In the genomic region with DNA sequence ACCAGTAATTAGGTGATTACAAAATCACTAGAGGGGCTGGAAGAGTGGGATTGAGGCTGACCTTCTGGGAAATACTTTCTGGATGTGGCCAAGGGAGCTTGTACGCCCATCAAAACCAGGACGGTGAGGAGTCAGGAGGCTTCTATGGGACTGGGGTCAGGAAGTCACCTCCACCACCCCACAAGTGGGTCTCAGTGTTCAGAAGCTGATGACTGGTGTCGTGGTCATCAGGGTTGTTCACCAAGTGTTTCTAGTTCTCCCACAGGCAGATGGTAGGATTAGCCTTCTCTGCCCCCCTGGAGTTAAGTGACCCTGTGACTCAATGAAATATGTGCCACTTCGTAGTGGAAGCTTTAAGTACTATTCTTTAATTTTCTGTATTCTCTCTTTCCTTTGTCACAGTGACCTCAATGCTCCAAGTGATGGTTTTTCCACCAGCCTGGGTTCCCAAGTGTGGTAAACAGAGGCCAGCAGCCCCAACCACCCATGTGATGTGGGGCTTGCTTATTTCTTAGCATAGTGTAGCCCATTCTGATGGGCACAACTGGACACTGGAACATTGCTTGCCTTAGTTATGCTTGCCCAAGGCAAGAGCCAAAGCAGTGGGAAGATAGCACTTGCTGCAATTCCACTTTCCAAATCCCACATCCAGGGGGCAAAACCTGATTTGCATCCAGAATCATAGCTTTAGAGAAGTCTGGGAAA, we compare ENCODE assay signal across 28 cellular contexts.
DNase-seq lines count a peak whose midpoint lies in the region; ATAC-seq and TF ChIP-seq lines count a peak whose summit lies in the region.
"Had no signal": no experiment of that assay in that cellular context is flagged by ENCODE, and none has a peak within 500 bp of the region (broad histone marks: within the 10 kb centered on the region; RNA-seq: fewer than 3 reads in every experiment).

No MANE protein-coding gene starts in this region.

- POLR2A ChIA-PET in activated CD4-positive, alpha-beta T cell treated with anti-CD3 and anti-CD28 coated beads, Interleukin-2, amount 10 ng/mL, durations not matched to agents 7 days and 5 days (lab: Charles Lee) = no interaction called here

- H3K4me3 ChIP-seq in right atrium auricular region = no peak overlapping the region
- H3K4me3 ChIP-seq in WERI-Rb-1 (ENCODE audit: low read depth, low read length) = no peak overlapping the region
- H3K4me3 ChIP-seq in lower leg skin (ENCODE audit: low read depth, poor library complexity, severe bottlenecking) = no peak overlapping the region
- H3K4me3 ChIP-seq: gastrocnemius medialis, GM12878, mucosa of descending colon, transverse colon had no signal

- no peak for ATAC-seq in GM21619 (IDR thresholded peaks at IDR 0.05; ENCODE audit: unreplicated experiment)
- ATAC-seq: activated naive CD8-positive, alpha-beta T cell treated with anti-CD3 and anti-CD28 coated beads, Interleukin-2, amount 50 U/mL, for 24 hours; GM12878; mucosa of descending colon; sciatic nerve had no signal

- H3K9me3 ChIP-seq in right atrium auricular region = peaks cover 0 to 5% of the 10 kb centered on the region in 2 donors
- no peaks in the 10 kb centered on the region for H3K9me3 ChIP-seq in WERI-Rb-1 (ENCODE audit: severe bottlenecking)
- H3K9me3 ChIP-seq: BE2C, gastrocnemius medialis, mucosa of descending colon, transverse colon had no signal

- H3K4me1 ChIP-seq in right atrium auricular region = peaks cover 0 to 3% of the 10 kb centered on the region in 2 donors
- H3K4me1 ChIP-seq: BE2C, transverse colon had no signal

- H3K4me3 Mint-ChIP-seq in activated CD4-positive, alpha-beta T cell treated with anti-CD3 and anti-CD28 coated beads, Interleukin-2, amount 10 ng/mL, durations not matched to agents 7 days and 5 days = no peak overlapping the region
- H3K4me3 Mint-ChIP-seq: activated CD4-positive, alpha-beta T cell treated with anti-CD3 and anti-CD28 coated beads, Interleukin-2, amount 10 ng/mL, durations not matched to agents 24 days and 14 days; activated naive CD8-positive, alpha-beta T cell treated with anti-CD3 and anti-CD28 coated beads, Interleukin-2, amount 50 U/mL, for 24 hours; nephron; T-helper 1 cell treated with Interleukin-12 subunit alpha and Interleukin-12 subunit beta and Interleukin-4 antibody, amounts not matched to agents 30 μg/mL and 1 μg/mL, for 36 hours had no signal

- intact Hi-C loops in cardiac septum (cut with DNase I) = no loop called here
- intact Hi-C loops in lower leg skin (cut with DNase I; ENCODE audit: low total_unique reads) = no loop called here

- H3K36me3 ChIP-seq in right atrium auricular region (no peaks in the 10 kb centered on the region), WERI-Rb-1 (no peaks in the 10 kb centered on the region)
- H3K36me3 ChIP-seq: BE2C, gastrocnemius medialis, transverse colon had no signal

- H3K9me3 Mint-ChIP-seq in activated CD4-positive, alpha-beta T cell treated with anti-CD3 and anti-CD28 coated beads, Interleukin-2, amount 10 ng/mL, durations not matched to agents 7 days and 5 days = no peaks in the 10 kb centered on the region
- H3K9me3 Mint-ChIP-seq: activated CD4-positive, alpha-beta T cell treated with anti-CD3 and anti-CD28 coated beads, Interleukin-2, amount 10 ng/mL, durations not matched to agents 24 days and 14 days; activated naive CD8-positive, alpha-beta T cell treated with anti-CD3 and anti-CD28 coated beads, Interleukin-2, amount 50 U/mL, for 24 hours; T-helper 1 cell treated with Interleukin-12 subunit alpha and Interleukin-12 subunit beta and Interleukin-4 antibody, amounts not matched to agents 30 μg/mL and 1 μg/mL, for 36 hours had no signal

- H3K27ac ChIP-seq in right atrium auricular region = no peak overlapping the region
- no peak overlapping the region; the same call in 1 of the 2 replicates for H3K27ac ChIP-seq in WERI-Rb-1
- H3K27ac ChIP-seq: KMS-11, transverse colon had no signal

- CTCF ChIA-PET in activated CD4-positive, alpha-beta T cell treated with anti-CD3 and anti-CD28 coated beads, Interleukin-2, amount 10 ng/mL, durations not matched to agents 7 days and 5 days (lab: Charles Lee) = no interaction called here

- no peak for TF ChIP-seq CTCF in right atrium auricular region (IDR thresholded peaks at IDR 0.05)
- TF ChIP-seq CTCF in WERI-Rb-1 (IDR thresholded peaks at IDR 0.05; ENCODE audit: low read depth, low read length) = no peak
- TF ChIP-seq CTCF in lower leg skin (IDR thresholded peaks at IDR 0.05) = no peak

- no peaks in the 10 kb centered on the region for H3K4me1 Mint-ChIP-seq in activated CD4-positive, alpha-beta T cell treated with anti-CD3 and anti-CD28 coated beads, Interleukin-2, amount 10 ng/mL, durations not matched to agents 7 days and 5 days
- H3K4me1 Mint-ChIP-seq: activated CD4-positive, alpha-beta T cell treated with anti-CD3 and anti-CD28 coated beads, Interleukin-2, amount 10 ng/mL, durations not matched to agents 24 days and 14 days; activated naive CD8-positive, alpha-beta T cell treated with anti-CD3 and anti-CD28 coated beads, Interleukin-2, amount 50 U/mL, for 24 hours had no signal

- 87 to 91% methylated on average over 4 of the region's 4 CpGs for WGBS in lower leg skin, 2 donors

- H3K36me3 Mint-ChIP-seq in activated CD4-positive, alpha-beta T cell treated with anti-CD3 and anti-CD28 coated beads, Interleukin-2, amount 10 ng/mL, durations not matched to agents 7 days and 5 days (ENCODE audit: low read depth) = no peaks in the 10 kb centered on the region

- peaks cover 2% of the 10 kb centered on the region for H3K27me3 Mint-ChIP-seq in activated CD4-positive, alpha-beta T cell treated with anti-CD3 and anti-CD28 coated beads, Interleukin-2, amount 10 ng/mL, durations not matched to agents 7 days and 5 days
- H3K27me3 Mint-ChIP-seq: activated CD4-positive, alpha-beta T cell treated with anti-CD3 and anti-CD28 coated beads, Interleukin-2, amount 10 ng/mL, durations not matched to agents 24 days and 14 days had no signal

- no peak overlapping the region for H3K27ac Mint-ChIP-seq in activated CD4-positive, alpha-beta T cell treated with anti-CD3 and anti-CD28 coated beads, Interleukin-2, amount 10 ng/mL, durations not matched to agents 7 days and 5 days
- H3K27ac Mint-ChIP-seq: activated CD4-positive, alpha-beta T cell treated with anti-CD3 and anti-CD28 coated beads, Interleukin-2, amount 10 ng/mL, durations not matched to agents 24 days and 14 days; activated naive CD8-positive, alpha-beta T cell treated with anti-CD3 and anti-CD28 coated beads, Interleukin-2, amount 50 U/mL, for 24 hours; nephron; T-helper 1 cell treated with Interleukin-12 subunit alpha and Interleukin-12 subunit beta and Interleukin-4 antibody, amounts not matched to agents 30 μg/mL and 1 μg/mL, for 36 hours had no signal

- no peaks in the 10 kb centered on the region for H3K27me3 ChIP-seq in right atrium auricular region
- H3K27me3 ChIP-seq in WERI-Rb-1 (ENCODE audit: insufficient read depth, low read depth, severe bottlenecking) = no peaks in the 10 kb centered on the region
- H3K27me3 ChIP-seq: BE2C, gastrocnemius medialis, transverse colon had no signal

- DNase-seq in right atrium auricular region (ENCODE audit: low spot score) (peak; percentile 50), cardiac septum (ENCODE audit: low spot score) (no peak), WERI-Rb-1 (peak; percentile 36), lower leg skin (ENCODE audit: low spot score in 2 of 2) (peak; percentile 10 to 76), NCI-H1092 (lab: John Stamatoyannopoulos, UW) (no peak), DMS153 (lab: John Stamatoyannopoulos, UW) (no peak)
- no peak for DNase-seq in activated CD4-positive, alpha-beta T cell treated with anti-CD3 and anti-CD28 coated beads, Interleukin-2, amount 10 ng/mL, durations not matched to agents 7 days and 5 days
- DNase-seq: activated CD4-positive, alpha-beta T cell treated with anti-CD3 and anti-CD28 coated beads, Interleukin-2, amount 10 ng/mL, durations not matched to agents 24 days and 14 days; activated naive CD8-positive, alpha-beta T cell treated with anti-CD3 and anti-CD28 coated beads, Interleukin-2, amount 50 U/mL, for 24 hours; BE2C; DMS79; effector CD8-positive, alpha-beta T cell; erythroblast; gastrocnemius medialis; hypothalamus; mucosa of descending colon; NCI-H1048; NCI-H2029; NCI-H526 treated with DMSO at 0.1 percent for 48 hours; RPMI8226; stimulated activated CD8-positive, alpha-beta memory T cell treated with anti-CD3 and anti-CD28 coated beads, Interleukin-4, amount 100 ng/mL, for 48 hours; transverse colon had no signal

- no peak for TF ChIP-seq POLR2A in lower leg skin (IDR thresholded peaks at IDR 0.05)

Comparison
In these comparisons a context has a peak if more than half of its experiments do, and no peak if none do; other contexts are left out.
1. DNase-seq: peak in right atrium auricular region (single experiment), WERI-Rb-1 (single experiment) and lower leg skin (2 of 2); none in cardiac septum (single experiment), activated CD4-positive, alpha-beta T cell treated with anti-CD3 and anti-CD28 coated beads, Interleukin-2, amount 10 ng/mL, durations not matched to agents 7 days and 5 days (single experiment), NCI-H1092 (single experiment) and DMS153 (single experiment).